In the genomic region with DNA sequence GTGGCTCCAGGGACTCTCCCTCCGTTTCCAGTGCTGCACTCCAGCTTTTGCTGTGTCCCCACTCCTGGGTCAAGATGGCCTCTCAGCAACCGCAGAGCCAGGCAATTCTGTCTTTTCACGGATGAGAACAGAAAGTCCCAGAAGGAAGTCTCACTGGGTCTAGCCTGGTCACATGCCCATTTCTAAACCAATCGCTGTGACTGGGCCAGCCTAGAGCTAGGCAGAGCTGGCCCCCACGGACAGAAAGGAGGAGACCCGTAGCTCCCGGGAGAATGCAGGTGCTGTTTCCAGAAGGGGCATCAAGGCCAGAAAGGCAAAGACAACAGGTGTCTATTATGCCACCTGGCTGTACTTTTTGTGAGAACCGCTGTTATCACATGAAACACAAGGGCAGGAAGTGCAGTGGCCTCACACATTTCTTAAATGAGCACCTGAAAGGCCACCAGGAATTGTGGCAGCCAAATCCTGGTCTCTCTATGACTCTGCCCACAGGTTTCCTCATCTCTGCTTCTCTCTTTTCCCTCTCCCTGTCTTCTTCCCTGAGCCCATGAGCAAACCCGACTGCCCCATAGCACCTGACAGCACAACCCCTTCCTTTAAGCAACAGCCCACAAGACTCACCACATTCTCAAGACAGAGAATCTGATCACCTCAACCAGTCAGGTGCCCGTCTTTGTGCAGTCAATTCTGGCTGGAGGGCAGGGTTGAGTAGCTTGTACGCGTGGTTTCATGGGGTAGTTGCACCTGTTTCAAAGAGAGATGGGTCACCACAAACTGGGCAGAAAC, we compare ENCODE assay signal across 9 cellular contexts. TPM values are rescaled to one million over a fixed set of nuclear protein-coding genes. Genes with fewer than 3 reads are reported as not detected.
A peak's percentile ranks its signal among the peaks of the same experiment; 100 is the strongest.
DNase-seq lines count a peak whose midpoint lies in the region; ATAC-seq and TF ChIP-seq lines count a peak whose summit lies in the region.
"Had no signal": no experiment of that assay in that cellular context is flagged by ENCODE, and none has a peak within 500 bp of the region (broad histone marks: within the 10 kb centered on the region; RNA-seq: fewer than 3 reads in every experiment).

No MANE protein-coding gene starts in this region.

- no peaks in the 10 kb centered on the region for H3K36me3 Mint-ChIP-seq in nephron (ENCODE audit: low read depth)

- TF ChIP-seq CTCF in nephron (IDR thresholded peaks at IDR 0.05; ENCODE audit: unreplicated experiment in 3 of 3), result no peak

- DNase-seq in MV-4-11 (lab: John Stamatoyannopoulos, UW), result peak; percentile 88
- no peak for DNase-seq in HT-29 (ENCODE audit: low spot score)
- DNase-seq in ureter (ENCODE audit: low spot score), result no peak
- DNase-seq in SHP77 (lab: John Stamatoyannopoulos, UW), result no peak
- DNase-seq in NCI-H2227 (lab: John Stamatoyannopoulos, UW; ENCODE audit: unreplicated experiment), result no peak
- DNase-seq: mesendoderm had no signal

- H3K27me3 Mint-ChIP-seq in nephron (ENCODE audit: low read depth), result peaks cover 6% of the 10 kb centered on the region

- no peak overlapping the region for H3K4me3 Mint-ChIP-seq in nephron

- ATAC-seq in GM18861 (IDR thresholded peaks at IDR 0.05; ENCODE audit: unreplicated experiment), result peak; percentile 54
- ATAC-seq in GM21825 (IDR thresholded peaks at IDR 0.05; ENCODE audit: unreplicated experiment), result peak; percentile 74

- H3K27ac Mint-ChIP-seq in nephron, result peak overlapping the region; percentile 4 to 84 (median 74)

- no peaks in the 10 kb centered on the region for H3K9me3 Mint-ChIP-seq in nephron

- H3K4me1 Mint-ChIP-seq in nephron, result peaks cover 24% of the 10 kb centered on the region

RNA-seq across cellular contexts. Expression of a gene that starts 37.1 kb away (rescaled TPM):
- total RNA-seq in HT-29 (2014; rRNA removed; shearing (Covaris generic)), result 24.1 and 24.5 TPM in 2 replicates
- total RNA-seq in ureter, result 40.9 TPM
